ENCODE assay signal across 10 cellular contexts in the genomic region with DNA sequence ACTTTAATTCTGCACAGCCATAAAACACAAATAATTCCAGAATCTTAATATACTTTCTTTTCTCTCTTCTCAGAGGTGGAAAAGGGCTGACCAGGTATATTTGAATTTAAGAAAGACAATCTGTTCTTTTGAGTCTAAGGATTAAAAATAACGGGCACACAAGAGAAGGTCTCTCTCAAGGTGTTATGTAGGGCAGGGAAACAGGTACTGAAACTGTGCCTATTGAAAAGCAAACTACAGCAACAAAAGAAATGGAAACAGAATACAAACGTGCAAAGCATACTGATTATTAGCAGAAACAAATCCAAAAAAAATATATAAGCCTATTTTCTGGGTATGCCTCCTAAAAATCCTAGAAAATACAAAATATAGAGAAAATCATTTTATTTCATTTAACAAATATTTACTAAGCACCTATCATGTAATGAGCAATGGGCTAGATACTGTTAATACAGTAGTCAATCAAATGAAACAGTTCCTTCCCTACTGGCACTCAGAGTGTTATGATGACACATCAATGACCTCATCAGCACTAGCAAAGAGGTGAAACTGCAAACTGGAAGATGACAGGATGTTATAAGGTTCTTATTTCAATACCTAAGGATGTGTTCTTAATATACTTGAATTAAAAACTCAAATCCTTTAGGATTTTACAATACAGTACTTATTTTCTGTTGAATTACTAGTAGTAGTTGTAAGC.
DNase-seq lines count a peak whose midpoint lies in the region; ATAC-seq, FAIRE-seq and TF ChIP-seq lines count a peak whose summit lies in the region.
"Had no signal": no experiment of that assay in that cellular context is flagged by ENCODE, and none has a peak within 500 bp of the region (broad histone marks: within the 10 kb centered on the region; RNA-seq: fewer than 3 reads in every experiment).

No MANE protein-coding gene starts in this region.

- H3K36me3 ChIP-seq in brain microvascular endothelial cell (replicated peaks), result no peaks in the 10 kb centered on the region
- H3K36me3 ChIP-seq: sigmoid colon had no signal

- peak overlapping the region in 2 of 4 donors; percentile 15 to 39 for H3K4me3 Mint-ChIP-seq in IgD-negative memory B cell

- H3K4me3 ChIP-seq in brain microvascular endothelial cell (ENCODE audit: low read depth, low read length) (no peak overlapping the region), skeletal muscle cell (ENCODE audit: low read depth, low read length) (no peak overlapping the region)
- H3K4me3 ChIP-seq: sigmoid colon had no signal

- no peaks in the 10 kb centered on the region for H3K36me3 Mint-ChIP-seq in IgD-negative memory B cell

- in situ Hi-C loops in brain microvascular endothelial cell (cut with HindIII; ENCODE audit: low pct_ligation_motif_present, low sequenced_read_pairs), result no loop called here

- no peak for FAIRE-seq in HTR-8/SVneo (lab: Jason Lieb, UNC)

- no peak for DNase-seq in activated CD4-positive, CD25-positive, alpha-beta regulatory T cell (lab: John Stamatoyannopoulos, UW)
- DNase-seq in brain microvascular endothelial cell (peak; percentile 31), skeletal muscle cell (ENCODE audit: low read depth) (peak; percentile 26), NCI-H2081 (lab: John Stamatoyannopoulos, UW) (no peak), HTR-8/SVneo (ENCODE audit: insufficient read length, low spot score) (no peak)
- DNase-seq: activated CD8-positive, alpha-beta memory T cell treated with anti-CD3 and anti-CD28 coated beads, Interleukin-2, amount 50 U/mL, for 4 hours; sigmoid colon had no signal

- no peak overlapping the region for H3K27ac ChIP-seq in brain microvascular endothelial cell
- H3K27ac ChIP-seq: sigmoid colon had no signal

- H3K27me3 ChIP-seq in brain microvascular endothelial cell (replicated peaks), result no peaks in the 10 kb centered on the region
- H3K27me3 ChIP-seq: sigmoid colon had no signal

- peaks cover 13 to 15% (median 13%) of the 10 kb centered on the region in 3 donors for H3K4me1 Mint-ChIP-seq in IgD-negative memory B cell

- peak overlapping the region in 2 of 3 donors; percentile 48 to 50 for H3K27ac Mint-ChIP-seq in IgD-negative memory B cell

- ATAC-seq in activated CD4-positive, CD25-positive, alpha-beta regulatory T cell treated with anti-CD3 and anti-CD28 coated beads, Interleukin-2, amount 50 U/mL, for 24 hours, result peak; percentile 78 to 88
- no peak for ATAC-seq in GM19324 (IDR thresholded peaks at IDR 0.05; ENCODE audit: low FRiP score, unreplicated experiment)

- TF ChIP-seq CTCF in brain microvascular endothelial cell (IDR thresholded peaks at IDR 0.05; ENCODE audit: low read depth, low read length, missing control alignments), result no peak

- no peaks in the 10 kb centered on the region for H3K27me3 Mint-ChIP-seq in IgD-negative memory B cell

- H3K9me3 Mint-ChIP-seq in IgD-negative memory B cell, result no peaks in the 10 kb centered on the region

Comparison
In these comparisons a context has a peak if more than half of its experiments do, and no peak if none do; other contexts are left out.
1. DNase-seq: peak in brain microvascular endothelial cell (single experiment) and skeletal muscle cell (single experiment); none in activated CD4-positive, CD25-positive, alpha-beta regulatory T cell (0 of 4), NCI-H2081 (0 of 2) and HTR-8/SVneo (single experiment).